Comparison of ENCODE assay signal across 23 cellular contexts in the genomic region with DNA sequence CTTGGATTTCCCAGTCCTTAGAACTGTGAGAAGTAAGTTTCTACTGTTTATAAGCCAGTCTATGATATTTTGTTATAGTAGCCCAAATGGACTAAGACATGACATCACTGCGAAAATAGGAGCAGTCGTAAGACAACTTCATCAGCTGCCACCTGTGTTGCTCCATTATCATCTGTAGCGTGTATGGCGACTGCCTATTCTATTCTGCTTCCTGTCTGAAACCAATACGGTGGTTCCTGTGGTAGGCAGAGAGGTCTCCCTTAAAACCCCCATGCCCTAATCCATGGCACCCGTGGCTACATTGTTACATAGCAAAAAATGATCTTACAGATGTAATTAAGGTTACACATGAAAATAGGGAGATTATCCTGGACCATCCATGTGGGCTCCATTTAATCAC.
DNase-seq lines count a peak whose midpoint lies in the region; ATAC-seq, FAIRE-seq and TF ChIP-seq lines count a peak whose summit lies in the region.
"Had no signal": no experiment of that assay in that cellular context is flagged by ENCODE, and none has a peak within 500 bp of the region (broad histone marks: within the 10 kb centered on the region; RNA-seq: fewer than 3 reads in every experiment).

No MANE protein-coding gene starts in this region.

- in situ Hi-C loops in IMR-90 (cut with MboI; ENCODE audit: low sequenced_read_pairs): no loop called here
- in situ Hi-C loops in GM12878 (cut with MboI): no loop called here
- in situ Hi-C loops in HAP-1 (cut with MboI; ENCODE audit: low sequenced_read_pairs): no loop called here

- peak overlapping the region; percentile 69 for H2AK5ac ChIP-seq in IMR-90 (ENCODE audit: low read depth, low read length)

- DNase-seq in A549 (ENCODE audit: low read depth in 1 of 2, low spot score in 1 of 2) (no peak), GM12865 (ENCODE audit: low read depth) (peak; percentile 31), IMR-90 (no peak), GM12878 (ENCODE audit: low read depth, low spot score) (no peak), HAP-1 (ENCODE audit: low spot score in 2 of 2) (no peak), hippocampal formation (lab: John Stamatoyannopoulos, UW) (no peak), OCI-LY7 (ENCODE audit: low spot score) (no peak)
- DNase-seq: BE2C; CD4-positive, CD25-positive, alpha-beta regulatory T cell; COR-L47; H9; KBM-7; NCI-H1105 treated with DMSO at 0.1 percent for 48 hours; NCI-H2081; NCI-H2171; NCI-H345; NCI-H526; SIG-M5; SK-N-SH had no signal

- RAD21 ChIA-PET in GM12878 (lab: Charles Lee; ENCODE audit: unreplicated experiment): no interaction called here

- peak overlapping the region; percentile 85 for H2BK20ac ChIP-seq in IMR-90 (ENCODE audit: low read depth, low read length)

- H4K91ac ChIP-seq in IMR-90 (ENCODE audit: insufficient read depth, low read depth, low read length): peak overlapping the region; percentile 59

- peak overlapping the region; percentile 57; the same call in 2 of the 3 replicates for H2BK15ac ChIP-seq in IMR-90 (ENCODE audit: low read depth, low read length)

- no peaks in the 10 kb centered on the region for H4K20me1 ChIP-seq in IMR-90 (ENCODE audit: insufficient read depth, low read length)
- no peaks in the 10 kb centered on the region for H4K20me1 ChIP-seq in GM12878 (ENCODE audit: control insufficient read depth, insufficient read depth)
- no peaks in the 10 kb centered on the region for H4K20me1 ChIP-seq in OCI-LY7 (ENCODE audit: insufficient read depth, low read length)

- H3K27ac ChIP-seq in A549: peak overlapping the region; percentile 69
- peak overlapping the region; percentile 48; the same call in 1 of the 2 replicates for H3K27ac ChIP-seq in IMR-90 (ENCODE audit: insufficient read depth, low read length)
- H3K27ac ChIP-seq in GM12878 (ENCODE audit: control insufficient read depth, insufficient read depth): no peak overlapping the region
- H3K27ac ChIP-seq in OCI-LY7 (ENCODE audit: low read depth, low read length, poor library complexity, severe bottlenecking): no peak overlapping the region
- H3K27ac ChIP-seq: RWPE1 had no signal

- H3K36me3 ChIP-seq in IMR-90 (ENCODE audit: control insufficient read depth, insufficient read depth, low read length) (no peaks in the 10 kb centered on the region), GM12878 (ENCODE audit: control insufficient read depth in 2 of 2, insufficient read depth in 2 of 2, low read length in 1 of 2) (no peaks in the 10 kb centered on the region), HAP-1 (replicated peaks) (no peaks in the 10 kb centered on the region), OCI-LY7 (ENCODE audit: insufficient read depth, low read length) (no peaks in the 10 kb centered on the region)
- H3K36me3 ChIP-seq: BE2C had no signal

- 89% methylated on average over 6 of the region's 6 CpGs for WGBS in A549 (ENCODE audit: missing lambda C conversion rate)
- WGBS in IMR-90 (ENCODE audit: extremely low coverage in 2 of 2, insufficient read length in 1 of 2), 2 experiments: 100% methylated on average over 1 of the region's 6 CpGs; no CpG with 5 or more reads in 1 of the 2 experiments
- WGBS in GM12878 (ENCODE audit: insufficient coverage, insufficient replicate concordance, low lambda C conversion rate, missing lambda C conversion rate): 28% methylated on average over 6 of the region's 6 CpGs

- BruUV-seq in IMR-90 (replicated peaks; lab: Mats Ljungman, UMichigan) (no TSS peak), GM12878 (replicated peaks; lab: Mats Ljungman, UMichigan) (no TSS peak), OCI-LY7 (replicated peaks; lab: Mats Ljungman, UMichigan) (no TSS peak)

- H3K79me2 ChIP-seq in GM12878 (ENCODE audit: control insufficient read depth, insufficient read depth, low read length) (no peaks in the 10 kb centered on the region), OCI-LY7 (ENCODE audit: insufficient read depth, low read depth, low read length) (no peaks in the 10 kb centered on the region)

- H2AFZ ChIP-seq in IMR-90 (replicated peaks; ENCODE audit: low read length, poor library complexity): no peak overlapping the region
- no peak overlapping the region for H2AFZ ChIP-seq in GM12878 (ENCODE audit: control insufficient read depth, low read depth, low read length)
- H2AFZ ChIP-seq in OCI-LY7 (ENCODE audit: low read length): no peak overlapping the region

- FAIRE-seq in A549 (lab: Jason Lieb, UNC) (no peak), GM12878 (lab: Jason Lieb, UNC) (no peak)
- FAIRE-seq: A204.1 had no signal

- peak overlapping the region; percentile 96 for H3K18ac ChIP-seq in IMR-90 (ENCODE audit: low read depth, low read length)

- peak overlapping the region; percentile 81 for H2BK5ac ChIP-seq in IMR-90 (ENCODE audit: low read depth, low read length, poor library complexity, severe bottlenecking)

- H2AK9ac ChIP-seq in IMR-90 (replicated peaks; ENCODE audit: low read depth, low read length, poor library complexity): no peak overlapping the region

- TF ChIP-seq CTCF in A549 (IDR thresholded peaks at IDR 0.05): no peak
- TF ChIP-seq CTCF in GM12865 (IDR thresholded peaks at IDR 0.05; ENCODE audit: insufficient read depth, low read depth, low read length, missing control alignments): no peak
- TF ChIP-seq CTCF in IMR-90 (conservative IDR thresholded peaks at IDR 0.05; ENCODE audit: low read depth, low read length): no peak
- TF ChIP-seq CTCF in GM12878 (IDR thresholded peaks at IDR 0.05 in 2 of 3, conservative IDR thresholded peaks at IDR 0.05 in 1 of 3; ENCODE audit: control insufficient read depth in 2 of 3, extremely low read depth in 1 of 3, insufficient read depth in 1 of 3, low read depth in 3 of 3, low read length in 3 of 3): no peak
- TF ChIP-seq CTCF in OCI-LY7 (conservative IDR thresholded peaks at IDR 0.05; ENCODE audit: low read length): no peak

- H3K56ac ChIP-seq in IMR-90 (ENCODE audit: extremely low read depth, insufficient read depth, low read length): peak overlapping the region; percentile 21; the same call in 1 of the 2 replicates

- H3K23ac ChIP-seq in IMR-90 (ENCODE audit: low read depth, low read length): peak overlapping the region; percentile 63; the same call in 1 of the 2 replicates

- no peak overlapping the region for H3K9ac ChIP-seq in IMR-90 (ENCODE audit: low read depth, low read length)
- no peak overlapping the region for H3K9ac ChIP-seq in GM12878 (ENCODE audit: control insufficient read depth, insufficient read depth, low read length)
- H3K9ac ChIP-seq: SK-N-SH had no signal

- CTCF ChIA-PET in A549 (lab: Yijun Ruan, JAX): no interaction called here
- CTCF ChIA-PET in IMR-90 (lab: Yijun Ruan, JAX): no interaction called here
- CTCF ChIA-PET in GM12878 (lab: Yijun Ruan, JAX): no interaction called here
- CTCF ChIA-PET in OCI-LY7 (lab: Charles Lee; ENCODE audit: unreplicated experiment): no interaction called here

- dilution Hi-C loops in IMR-90 (cut with HindIII; ENCODE audit: low sequenced_read_pairs, unreplicated experiment): no loop called here

- no peak for TF ChIP-seq POLR2A in A549 (IDR thresholded peaks at IDR 0.05; ENCODE audit: low read length)
- TF ChIP-seq POLR2A in IMR-90 (IDR thresholded peaks at IDR 0.05; ENCODE audit: low read depth, low read length): no peak
- no peak for TF ChIP-seq POLR2A in GM12878 (IDR thresholded peaks at IDR 0.05; ENCODE audit: low read depth, low read length)

- H3K9me3 ChIP-seq in A549 (no peaks in the 10 kb centered on the region), IMR-90 (ENCODE audit: control insufficient read depth, insufficient read depth, low read length) (0 out of 2 replicates have a peak, but pooled peaks cover 2% of the 10 kb centered on the region), GM12878 (replicated peaks; ENCODE audit: control insufficient read depth, insufficient read depth, low read length) (no peaks in the 10 kb centered on the region; the same call in 2 of the 3 replicates), HAP-1 (no peaks in the 10 kb centered on the region), OCI-LY7 (ENCODE audit: low read length) (no peaks in the 10 kb centered on the region)
- H3K9me3 ChIP-seq: BE2C, SK-N-SH had no signal

- ATAC-seq in A549 (no peak), IMR-90 (ENCODE audit: low read depth) (no peak), GM12878 (peak; percentile 52), GM21515 (IDR thresholded peaks at IDR 0.05; ENCODE audit: unreplicated experiment) (no peak)
- ATAC-seq: PC-3 had no signal

- H3K79me1 ChIP-seq in IMR-90 (ENCODE audit: low read depth in 1 of 2, low read length in 2 of 2): 0 out of 4 replicates have a peak, but pooled peaks cover 0 to 7% of the 10 kb centered on the region in 2 experiments

- no peak for TF ChIP-seq RAD21 in A549 (conservative IDR thresholded peaks at IDR 0.05 in 1 of 2, IDR thresholded peaks at IDR 0.05 in 1 of 2)
- TF ChIP-seq RAD21 in IMR-90 (IDR thresholded peaks at IDR 0.05; ENCODE audit: low read length): no peak
- TF ChIP-seq RAD21 in GM12878 (IDR thresholded peaks at IDR 0.05; ENCODE audit: insufficient read depth, low read depth, low read length): no peak

- H3K9me1 ChIP-seq in IMR-90 (ENCODE audit: insufficient read depth, low read length): peaks cover 16% of the 10 kb centered on the region

- H3K4me1 ChIP-seq in A549 (peaks cover 31% of the 10 kb centered on the region), IMR-90 (ENCODE audit: control insufficient read depth, insufficient read depth, low read length) (peaks cover 22% of the 10 kb centered on the region), GM12878 (ENCODE audit: control insufficient read depth, insufficient read depth, low read length) (no peaks in the 10 kb centered on the region), HAP-1 (peaks cover 3% of the 10 kb centered on the region; the same call in 1 of the 2 replicates), OCI-LY7 (ENCODE audit: insufficient read depth, low read length, poor library complexity, severe bottlenecking) (no peaks in the 10 kb centered on the region)
- H3K4me1 ChIP-seq: BE2C had no signal

- peak overlapping the region; percentile 73 for H3K14ac ChIP-seq in IMR-90 (replicated peaks; ENCODE audit: low read depth, low read length)

- H2BK120ac ChIP-seq in IMR-90 (ENCODE audit: low read depth, low read length): peak overlapping the region; percentile 85

- H3K4ac ChIP-seq in IMR-90 (ENCODE audit: low read depth, low read length): peak overlapping the region; percentile 78

- TF ChIP-seq EP300 in A549 (IDR thresholded peaks at IDR 0.05) (no peak), GM12878 (IDR thresholded peaks at IDR 0.05; ENCODE audit: borderline replicate concordance in 1 of 2, control insufficient read depth in 1 of 2, low read depth in 2 of 2, low read length in 2 of 2) (no peak)

- POLR2A ChIA-PET in A549 (lab: Yijun Ruan, JAX): no interaction called here
- POLR2A ChIA-PET in IMR-90 (lab: Charles Lee; ENCODE audit: unreplicated experiment): no interaction called here
- POLR2A ChIA-PET in GM12878 (lab: Charles Lee): no interaction called here
- POLR2A ChIA-PET in OCI-LY7 (lab: Charles Lee): interaction anchor here (1.0 kb wide), 1 partner anchor 212 kb away, joined by 3 read pairs; no protein-coding TSS in a partner anchor

- H3K4me2 ChIP-seq in A549 (peak overlapping the region; percentile 49), IMR-90 (ENCODE audit: low read depth, low read length) (no peak overlapping the region), GM12878 (ENCODE audit: control insufficient read depth, insufficient read depth) (no peak overlapping the region), OCI-LY7 (ENCODE audit: low read length) (no peak overlapping the region)
- H3K4me2 ChIP-seq: SK-N-SH had no signal

- H3K27me3 ChIP-seq in IMR-90 (ENCODE audit: control insufficient read depth, insufficient read depth, low read length) (no peaks in the 10 kb centered on the region), GM12878 (replicated peaks in 1 of 2; ENCODE audit: control insufficient read depth in 2 of 2, insufficient read depth in 2 of 2, low read length in 1 of 2) (no peaks in the 10 kb centered on the region), HAP-1 (ENCODE audit: low read depth) (no peaks in the 10 kb centered on the region)
- H3K27me3 ChIP-seq: BE2C had no signal

- peak overlapping the region; percentile 96; the same call in 1 of the 2 replicates for H4K5ac ChIP-seq in IMR-90 (ENCODE audit: low read depth, low read length)

- H4K8ac ChIP-seq in IMR-90 (ENCODE audit: low read depth in 2 of 2, low read length in 2 of 2): peak overlapping the region; percentile 17 to 59; a peak in 3 of 4 replicates

- SMC1A ChIA-PET in GM12878 (lab: Charles Lee; ENCODE audit: uncharacterized antibody, unreplicated experiment): interaction anchor here (1.4 kb wide), 1 partner anchor 15 kb away, joined by 3 read pairs; no protein-coding TSS in a partner anchor

- intact Hi-C loops in IMR-90 (cut with micrococcal nuclease): loop anchor here (5.0 kb wide), 1 partner anchor 102 kb away; no protein-coding TSS in a partner anchor
- intact Hi-C loops in GM12878 (cut with micrococcal nuclease; ENCODE audit: unreplicated experiment): no loop called here
- intact Hi-C loops in OCI-LY7 (cut with micrococcal nuclease; ENCODE audit: unreplicated experiment): no loop called here

- no peaks in the 10 kb centered on the region for H3K9me2 ChIP-seq in OCI-LY7 (ENCODE audit: insufficient read depth, low read length)
- H3K9me2 ChIP-seq: SK-N-SH had no signal

- H3K4me3 ChIP-seq in A549 (no peak overlapping the region), GM12865 (ENCODE audit: low read depth, low read length) (no peak overlapping the region), IMR-90 (ENCODE audit: insufficient read depth, low read depth, low read length) (no peak overlapping the region), GM12878 (no peak overlapping the region), HAP-1 (no peak overlapping the region), OCI-LY7 (ENCODE audit: low read depth, low read length, poor library complexity, severe bottlenecking) (no peak overlapping the region)

Comparison
In these comparisons a context has a peak if more than half of its experiments do, and no peak if none do; other contexts are left out.
1. H3K27ac ChIP-seq: peak in A549 (2 of 2) and IMR-90 (single experiment); none in GM12878 (single experiment) and OCI-LY7 (single experiment).